12 cellular contexts compared by ENCODE assay signal in genomic region chr20:20334489-20334888, GRCh38. TPM values are rescaled to one million over a fixed set of nuclear protein-coding genes. Genes with fewer than 3 reads are reported as not detected.
DNase-seq lines count a peak whose midpoint lies in the region; ATAC-seq, FAIRE-seq and TF ChIP-seq lines count a peak whose summit lies in the region.
"Had no signal": no experiment of that assay in that cellular context is flagged by ENCODE, and none has a peak within 500 bp of the region (broad histone marks: within the 10 kb centered on the region; RNA-seq: fewer than 3 reads in every experiment).

No MANE protein-coding gene starts in this region.

- TF ChIP-seq POLR2A in GM12891 (IDR thresholded peaks at IDR 0.05; ENCODE audit: low read depth, low read length) (no peak), gastrocnemius medialis (IDR thresholded peaks at IDR 0.05) (no peak)

- TF ChIP-seq CTCF in gastrocnemius medialis (IDR thresholded peaks at IDR 0.05 in 4 of 5, conservative IDR thresholded peaks at IDR 0.05 in 1 of 5), result no peak

- H3K9me3 ChIP-seq in gastrocnemius medialis, result no peaks in the 10 kb centered on the region

- intact Hi-C loops in gastrocnemius medialis (cut with DNase I; ENCODE audit: low total_unique reads), result no loop called here

- H3K36me3 ChIP-seq in gastrocnemius medialis, result no peaks in the 10 kb centered on the region

- H3K27me3 ChIP-seq in gastrocnemius medialis, result no peaks in the 10 kb centered on the region

- in situ Hi-C loops in gastrocnemius medialis (cut with MboI; ENCODE audit: low sequenced_read_pairs in 4 of 4), result no loop called here

- no peak for DNase-seq in GM12891 (ENCODE audit: insufficient read length, low spot score)
- no peak for DNase-seq in activated effector memory CD4-positive, alpha-beta T cell treated with anti-CD3 and anti-CD28 coated beads, Interleukin-2, amount 50 U/mL, for 16 hours
- DNase-seq in gastrocnemius medialis, result no peak
- no peak for DNase-seq in NCI-H1436 treated with DMSO at 0.1 percent for 48 hours (lab: John Stamatoyannopoulos, UW)
- no peak for DNase-seq in central memory CD4-positive, alpha-beta T cell
- DNase-seq: effector memory CD4-positive, alpha-beta T cell; KG1; NK-92 treated with Interleukin-12 subunit alpha and Interleukin-12 subunit beta, amount 100 ng/mL, for 24 hours had no signal

- no peak overlapping the region for H3K4me3 ChIP-seq in gastrocnemius medialis

- no peaks in the 10 kb centered on the region for H3K4me1 ChIP-seq in gastrocnemius medialis

- H3K27ac ChIP-seq in gastrocnemius medialis, result no peak overlapping the region

- ATAC-seq in GM19372 (IDR thresholded peaks at IDR 0.05; ENCODE audit: low read depth, unreplicated experiment) (peak; percentile 93), HG02870 (IDR thresholded peaks at IDR 0.05; ENCODE audit: unreplicated experiment) (peak; percentile 98), HG03575 (IDR thresholded peaks at IDR 0.05; ENCODE audit: extremely low read depth, insufficient number of reproducible peaks, low FRiP score, unreplicated experiment) (peak; percentile 85), gastrocnemius medialis (no peak)

- FAIRE-seq in GM12891 (lab: Jason Lieb, UNC), result peak; percentile 74
- FAIRE-seq: TTC549 had no signal

TF ChIP-seq in GM12891, 5 proteins besides CTCF, POLR2A, EP300 and RAD21:
- no peak for TF ChIP-seq PAX5 (IDR thresholded peaks at IDR 0.05; ENCODE audit: insufficient read depth, low read length, severe bottlenecking)
- TF ChIP-seq POLR2AphosphoS5 (IDR thresholded peaks at IDR 0.05; ENCODE audit: low read depth, low read length), result no peak
- TF ChIP-seq POU2F2 (IDR thresholded peaks at IDR 0.05; ENCODE audit: low read depth, low read length), result peak; percentile 54; the same call in 1 of the 2 replicates
- no peak for TF ChIP-seq TAF1 (IDR thresholded peaks at IDR 0.05; ENCODE audit: low read depth, low read length)

RNA-seq across cellular contexts. Expression of gene INSM1, which starts 33.4 kb away (rescaled TPM):
- 0.03 TPM for polyA plus RNA-seq in GM12891 (2012; ENCODE audit: low read depth, missing spikeins)
- total RNA-seq in gastrocnemius medialis, result not detected

Comparison
In these comparisons a context has a peak if more than half of its experiments do, and no peak if none do; other contexts are left out.
1. ATAC-seq: peak in GM19372 (single experiment), HG02870 (single experiment) and HG03575 (single experiment); none in gastrocnemius medialis (0 of 2).